ENCODE assay signal across 9 cellular contexts in genomic region chr5:179530069-179530998, GRCh38. TPM values are rescaled to one million over a fixed set of nuclear protein-coding genes. Genes with fewer than 3 reads are reported as not detected.
DNase-seq lines count a peak whose midpoint lies in the region; ATAC-seq, FAIRE-seq and TF ChIP-seq lines count a peak whose summit lies in the region.
"Had no signal": no experiment of that assay in that cellular context is flagged by ENCODE, and none has a peak within 500 bp of the region (broad histone marks: within the 10 kb centered on the region; RNA-seq: fewer than 3 reads in every experiment).

No MANE protein-coding gene starts in this region.

- H3K36me3 Mint-ChIP-seq in mesothelial cell of epicardium, result no peaks in the 10 kb centered on the region

- ATAC-seq in GM18520 (IDR thresholded peaks at IDR 0.05; ENCODE audit: unreplicated experiment) (peak; percentile 51), HG03135 (IDR thresholded peaks at IDR 0.05; ENCODE audit: unreplicated experiment) (peak; percentile 74)

- H3K27ac Mint-ChIP-seq in mesothelial cell of epicardium, result no peak overlapping the region

- DNase-seq in activated CD4-positive, alpha-beta T cell treated with anti-CD3 and anti-CD28 coated beads, Interleukin-2, amount 50 U/mL, for 1 hour, result peak; percentile 46
- peak; percentile 58 for DNase-seq in effector CD8-positive, alpha-beta T cell (lab: John Stamatoyannopoulos, UW)
- peak; percentile 47 to 67 for DNase-seq in mesothelial cell of epicardium (ENCODE audit: low spot score in 2 of 2, unreplicated experiment in 2 of 2)
- peak; percentile 60 to 63 for DNase-seq in stimulated activated CD8-positive, alpha-beta memory T cell treated with anti-CD3 and anti-CD28 coated beads, Interleukin-2, amount 100 ng/mL, for 48 hours (ENCODE audit: low read depth in 2 of 2)
- DNase-seq in RCC 7860 (ENCODE audit: low spot score), result no peak
- no peak for DNase-seq in RPMI8226

- no peak for TF ChIP-seq CTCF in mesothelial cell of epicardium (IDR thresholded peaks at IDR 0.05; ENCODE audit: unreplicated experiment)

- peaks cover 3% of the 10 kb centered on the region for H3K4me1 Mint-ChIP-seq in mesothelial cell of epicardium

- FAIRE-seq in RCC 7860 (lab: Jason Lieb, UNC), result no peak
- FAIRE-seq: bronchial epithelial cell had no signal

- H3K4me3 Mint-ChIP-seq in mesothelial cell of epicardium, result peak overlapping the region; percentile 62

- no peaks in the 10 kb centered on the region for H3K27me3 Mint-ChIP-seq in mesothelial cell of epicardium (ENCODE audit: low read depth)

- no peaks in the 10 kb centered on the region for H3K9me3 Mint-ChIP-seq in mesothelial cell of epicardium

RNA-seq across cellular contexts. Expression of gene RUFY1, which starts 20.0 kb away (rescaled TPM):
- total RNA-seq in mesothelial cell of epicardium, result 46.3 to 55.9 TPM (median 51.5 TPM) in 3 replicates

Comparison
In these comparisons a context has a peak if more than half of its experiments do, and no peak if none do; other contexts are left out.
1. DNase-seq: peak in activated CD4-positive, alpha-beta T cell treated with anti-CD3 and anti-CD28 coated beads, Interleukin-2, amount 50 U/mL, for 1 hour (single experiment), effector CD8-positive, alpha-beta T cell (single experiment), mesothelial cell of epicardium (2 of 2) and stimulated activated CD8-positive, alpha-beta memory T cell treated with anti-CD3 and anti-CD28 coated beads, Interleukin-2, amount 100 ng/mL, for 48 hours (2 of 2); none in RCC 7860 (single experiment) and RPMI8226 (single experiment).